ENCODE assay signal across 1 cellular context in the genomic region with DNA sequence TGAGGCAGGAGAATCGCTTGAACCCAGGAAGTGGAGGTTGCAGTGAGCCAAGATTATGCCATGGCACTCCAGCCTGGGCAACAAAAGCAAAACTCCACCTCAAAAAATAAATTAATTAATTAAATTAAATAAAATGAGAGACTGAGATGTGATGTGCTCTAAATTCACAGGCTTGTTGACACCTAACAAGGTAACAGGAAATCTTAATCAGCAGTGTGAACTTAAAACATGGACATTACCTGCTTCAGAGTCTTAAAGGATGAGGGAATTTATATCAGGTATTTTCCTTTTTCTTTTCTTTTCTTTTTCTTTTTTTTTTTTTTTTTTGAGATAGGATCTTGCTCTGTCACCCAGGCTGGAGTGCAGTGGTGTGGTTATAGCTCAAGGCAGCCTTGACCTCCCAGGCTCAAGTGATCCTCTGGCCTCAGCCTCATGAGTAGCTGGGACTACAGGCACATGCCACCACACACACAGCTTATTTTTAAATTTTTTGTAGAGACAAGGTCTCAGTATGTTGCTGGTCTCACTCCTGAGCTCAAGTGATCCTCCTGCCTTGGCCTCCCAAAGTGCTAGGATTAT. TPM values are rescaled to one million over a fixed set of nuclear protein-coding genes. Genes with fewer than 3 reads are reported as not detected.
"Had no signal": no experiment of that assay in that cellular context is flagged by ENCODE, and none has a peak within 500 bp of the region (broad histone marks: within the 10 kb centered on the region; RNA-seq: fewer than 3 reads in every experiment).

No MANE protein-coding gene starts in this region.

RNA-seq across cellular contexts. Expression of a gene that starts 23.2 kb away (rescaled TPM):
- polyA plus RNA-seq: IgD-negative memory B cell had no signal
